ENCODE assay signal across 13 cellular contexts in the genomic region with DNA sequence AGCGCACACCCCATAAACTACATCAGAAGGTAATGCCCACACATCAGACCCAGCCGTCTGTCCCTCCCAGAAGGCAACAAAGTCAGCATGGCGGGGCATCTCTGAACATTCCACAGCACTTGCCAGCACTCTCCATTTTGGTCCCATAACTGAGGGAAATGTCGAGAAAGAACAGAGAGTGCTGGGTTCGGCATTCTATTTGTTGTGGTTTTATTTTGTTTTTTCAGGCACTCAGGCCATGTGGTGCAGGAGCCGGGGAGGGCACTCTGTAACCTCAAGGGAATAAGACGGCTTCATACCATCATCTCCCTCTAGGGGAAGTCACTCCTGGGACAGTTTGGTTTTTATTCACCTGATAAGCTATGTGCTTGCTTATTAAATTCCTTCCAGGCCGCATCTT.
DNase-seq lines count a peak whose midpoint lies in the region; ATAC-seq and TF ChIP-seq lines count a peak whose summit lies in the region.
"Had no signal": no experiment of that assay in that cellular context is flagged by ENCODE, and none has a peak within 500 bp of the region (broad histone marks: within the 10 kb centered on the region; RNA-seq: fewer than 3 reads in every experiment).

No MANE protein-coding gene starts in this region.

- no peaks in the 10 kb centered on the region for H3K36me3 Mint-ChIP-seq in type B pancreatic cell

- H3K27ac ChIP-seq in SK-N-SH (ENCODE audit: low read depth in 2 of 2, low read length in 1 of 2) = no peak overlapping the region
- H3K27ac ChIP-seq in effector memory CD4-positive, alpha-beta T cell (ENCODE audit: insufficient read depth, low read length, poor library complexity, severe bottlenecking) = no peak overlapping the region
- H3K27ac ChIP-seq: SK-N-MC, upper lobe of left lung had no signal

- no peak overlapping the region for H3K27ac Mint-ChIP-seq in type B pancreatic cell

- no peaks in the 10 kb centered on the region for H3K27me3 ChIP-seq in SK-N-SH (ENCODE audit: insufficient read depth)
- H3K27me3 ChIP-seq in effector memory CD4-positive, alpha-beta T cell (replicated peaks; ENCODE audit: control insufficient read depth, insufficient read depth, low read length, poor library complexity, severe bottlenecking) = no peaks in the 10 kb centered on the region
- H3K27me3 ChIP-seq: upper lobe of left lung had no signal

- WGBS in SK-N-SH (ENCODE audit: low lambda C conversion rate) = 80% methylated on average over 8 of the region's 8 CpGs

- H3K4me2 ChIP-seq in SK-N-SH = no peak overlapping the region

- no peaks in the 10 kb centered on the region for H3F3A ChIP-seq in SK-N-SH (replicated peaks; ENCODE audit: insufficient read depth)

- H3K9me3 ChIP-seq in SK-N-SH = no peaks in the 10 kb centered on the region
- no peaks in the 10 kb centered on the region for H3K9me3 ChIP-seq in effector memory CD4-positive, alpha-beta T cell (ENCODE audit: control insufficient read depth, low read length)
- H3K9me3 ChIP-seq: upper lobe of left lung had no signal

- H2AFZ ChIP-seq in SK-N-SH (ENCODE audit: low read depth) = no peak overlapping the region

- no peak for TF ChIP-seq RAD21 in SK-N-SH (IDR thresholded peaks at IDR 0.05; ENCODE audit: low read length)

- H3K4me1 ChIP-seq in SK-N-SH (ENCODE audit: control insufficient read depth in 1 of 2, insufficient read depth in 2 of 2, low read depth in 1 of 2, low read length in 1 of 2) = peaks cover 0 to 3% of the 10 kb centered on the region in 2 experiments; a peak in 1 of 4 replicates
- H3K4me1 ChIP-seq in effector memory CD4-positive, alpha-beta T cell (ENCODE audit: control insufficient read depth, insufficient read depth, low read length, poor library complexity, severe bottlenecking) = no peaks in the 10 kb centered on the region
- H3K4me1 ChIP-seq: upper lobe of left lung had no signal

- no peak for TF ChIP-seq EP300 in SK-N-SH (IDR thresholded peaks at IDR 0.05; ENCODE audit: borderline replicate concordance in 1 of 2, low read depth in 1 of 2, low read length in 1 of 2)

- H3K9me2 ChIP-seq in SK-N-SH = no peaks in the 10 kb centered on the region

- TF ChIP-seq CTCF in SK-N-SH (IDR thresholded peaks at IDR 0.05) = peak; percentile 12; the same call in 1 of the 2 replicates
- TF ChIP-seq CTCF in type B pancreatic cell (conservative IDR thresholded peaks at IDR 0.05) = peak; percentile 32

- peaks cover 7% of the 10 kb centered on the region for H3K4me1 Mint-ChIP-seq in type B pancreatic cell (ENCODE audit: unreplicated experiment)

- no peaks in the 10 kb centered on the region for H4K20me1 ChIP-seq in SK-N-SH (ENCODE audit: insufficient read depth)

- CTCF ChIA-PET in SK-N-SH (lab: Yijun Ruan, JAX) = interaction anchor here (0.6 kb wide), 1 partner anchor 22 kb away, joined by 3 read pairs; no protein-coding TSS in a partner anchor

- H3K9me3 Mint-ChIP-seq in type B pancreatic cell = no peaks in the 10 kb centered on the region

- H3K79me2 ChIP-seq in SK-N-SH (ENCODE audit: insufficient read depth) = no peaks in the 10 kb centered on the region

- no peak overlapping the region for H3K9ac ChIP-seq in SK-N-SH

- H3K4me3 Mint-ChIP-seq in type B pancreatic cell = no peak overlapping the region

- POLR2A ChIA-PET in SK-N-SH (lab: Yijun Ruan, JAX) = no interaction called here

- ATAC-seq in HG02678 (IDR thresholded peaks at IDR 0.05; ENCODE audit: unreplicated experiment) = no peak

- no peak overlapping the region for H3K4me3 ChIP-seq in SK-N-SH (ENCODE audit: low read depth in 2 of 2, low read length in 1 of 2)
- no peak overlapping the region for H3K4me3 ChIP-seq in effector memory CD4-positive, alpha-beta T cell (ENCODE audit: insufficient read depth, low read depth, low read length, poor library complexity, severe bottlenecking)
- H3K4me3 ChIP-seq: SK-N-MC, skin epidermis, upper lobe of left lung had no signal

- peak; percentile 21 for DNase-seq in activated effector memory CD4-positive, alpha-beta T cell treated with anti-CD3 and anti-CD28 coated beads, Interleukin-2, amount 50 U/mL, for 16 hours
- DNase-seq in activated effector memory CD4-positive, alpha-beta T cell treated with Interleukin-2 at 50 U/mL for 16 hours = no peak
- DNase-seq in SK-N-SH = no peak
- peak; percentile 57 for DNase-seq in islet precursor cell
- no peak for DNase-seq in type B pancreatic cell (ENCODE audit: extremely low spot score, unreplicated experiment)
- no peak for DNase-seq in GM19240 (ENCODE audit: insufficient read length, low spot score)
- no peak for DNase-seq in effector memory CD4-positive, alpha-beta T cell
- DNase-seq: activated CD4-positive, alpha-beta T cell treated with anti-CD3 and anti-CD28 coated beads for 1 hour; DMS53; upper lobe of left lung had no signal

- H3K36me3 ChIP-seq in SK-N-SH (replicated peaks in 1 of 2; ENCODE audit: control insufficient read depth in 1 of 2, insufficient read depth in 2 of 2, low read length in 1 of 2) = peaks cover 4 to 9% of the 10 kb centered on the region in 2 experiments
- no peaks in the 10 kb centered on the region for H3K36me3 ChIP-seq in effector memory CD4-positive, alpha-beta T cell (ENCODE audit: control insufficient read depth, insufficient read depth, low read length)

- H3K27me3 Mint-ChIP-seq in type B pancreatic cell = no peaks in the 10 kb centered on the region

TF ChIP-seq in SK-N-SH, 30 proteins besides CTCF, POLR2A, EP300 and RAD21:
- no peak for TF ChIP-seq GABPA (IDR thresholded peaks at IDR 0.05; ENCODE audit: low read depth)
- TF ChIP-seq, protein P1, sequence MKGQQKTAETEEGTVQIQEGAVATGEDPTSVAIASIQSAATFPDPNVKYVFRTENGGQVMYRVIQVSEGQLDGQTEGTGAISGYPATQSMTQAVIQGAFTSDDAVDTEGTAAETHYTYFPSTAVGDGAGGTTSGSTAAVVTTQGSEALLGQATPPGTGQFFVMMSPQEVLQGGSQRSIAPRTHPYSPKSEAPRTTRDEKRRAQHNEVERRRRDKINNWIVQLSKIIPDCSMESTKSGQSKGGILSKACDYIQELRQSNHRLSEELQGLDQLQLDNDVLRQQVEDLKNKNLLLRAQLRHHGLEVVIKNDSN (IDR thresholded peaks at IDR 0.05; ENCODE audit: borderline replicate concordance, low read depth) = no peak
- TF ChIP-seq RFX5 (IDR thresholded peaks at IDR 0.05; ENCODE audit: low read length) = no peak
- no peak for TF ChIP-seq TCF12 (IDR thresholded peaks at IDR 0.05)
- no peak for TF ChIP-seq SMC3 (IDR thresholded peaks at IDR 0.05; ENCODE audit: low read depth, low read length)
- no peak for TF ChIP-seq EZH2phosphoT487 (IDR thresholded peaks at IDR 0.05; ENCODE audit: borderline replicate concordance, low read depth)
- no peak for TF ChIP-seq FOXM1 (IDR thresholded peaks at IDR 0.05; ENCODE audit: low read depth)
- TF ChIP-seq RCOR1 (IDR thresholded peaks at IDR 0.05; ENCODE audit: low read length) = no peak
- TF ChIP-seq, protein P2, sequence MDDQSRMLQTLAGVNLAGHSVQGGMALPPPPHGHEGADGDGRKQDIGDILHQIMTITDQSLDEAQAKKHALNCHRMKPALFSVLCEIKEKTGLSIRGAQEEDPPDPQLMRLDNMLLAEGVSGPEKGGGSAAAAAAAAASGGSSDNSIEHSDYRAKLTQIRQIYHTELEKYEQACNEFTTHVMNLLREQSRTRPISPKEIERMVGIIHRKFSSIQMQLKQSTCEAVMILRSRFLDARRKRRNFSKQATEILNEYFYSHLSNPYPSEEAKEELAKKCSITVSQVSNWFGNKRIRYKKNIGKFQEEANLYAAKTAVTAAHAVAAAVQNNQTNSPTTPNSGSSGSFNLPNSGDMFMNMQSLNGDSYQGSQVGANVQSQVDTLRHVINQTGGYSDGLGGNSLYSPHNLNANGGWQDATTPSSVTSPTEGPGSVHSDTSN (IDR thresholded peaks at IDR 0.05) = no peak
- TF ChIP-seq, protein P3, sequence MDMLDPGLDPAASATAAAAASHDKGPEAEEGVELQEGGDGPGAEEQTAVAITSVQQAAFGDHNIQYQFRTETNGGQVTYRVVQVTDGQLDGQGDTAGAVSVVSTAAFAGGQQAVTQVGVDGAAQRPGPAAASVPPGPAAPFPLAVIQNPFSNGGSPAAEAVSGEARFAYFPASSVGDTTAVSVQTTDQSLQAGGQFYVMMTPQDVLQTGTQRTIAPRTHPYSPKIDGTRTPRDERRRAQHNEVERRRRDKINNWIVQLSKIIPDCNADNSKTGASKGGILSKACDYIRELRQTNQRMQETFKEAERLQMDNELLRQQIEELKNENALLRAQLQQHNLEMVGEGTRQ (IDR thresholded peaks at IDR 0.05; ENCODE audit: borderline replicate concordance, low read depth, low read length) = no peak
- TF ChIP-seq JUND (IDR thresholded peaks at IDR 0.05) = no peak
- TF ChIP-seq, protein P4, sequence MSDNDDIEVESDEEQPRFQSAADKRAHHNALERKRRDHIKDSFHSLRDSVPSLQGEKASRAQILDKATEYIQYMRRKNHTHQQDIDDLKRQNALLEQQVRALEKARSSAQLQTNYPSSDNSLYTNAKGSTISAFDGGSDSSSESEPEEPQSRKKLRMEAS (IDR thresholded peaks at IDR 0.05; ENCODE audit: low read depth) = no peak
TF ChIP-seq in SK-N-SH: peak in this region for 0.

Comparison
In these comparisons a context has a peak if more than half of its experiments do, and no peak if none do; other contexts are left out.
1. DNase-seq: peak in activated effector memory CD4-positive, alpha-beta T cell treated with anti-CD3 and anti-CD28 coated beads, Interleukin-2, amount 50 U/mL, for 16 hours (single experiment) and islet precursor cell (single experiment); none in activated effector memory CD4-positive, alpha-beta T cell treated with Interleukin-2 at 50 U/mL for 16 hours (single experiment), SK-N-SH (single experiment), type B pancreatic cell (single experiment), GM19240 (single experiment) and effector memory CD4-positive, alpha-beta T cell (0 of 3).